Comparison of ENCODE assay signal across 14 cellular contexts in genomic region chr19:5037936-5038335, GRCh38.
DNase-seq lines count a peak whose midpoint lies in the region; ATAC-seq and TF ChIP-seq lines count a peak whose summit lies in the region.
"Had no signal": no experiment of that assay in that cellular context is flagged by ENCODE, and none has a peak within 500 bp of the region (broad histone marks: within the 10 kb centered on the region; RNA-seq: fewer than 3 reads in every experiment).

No MANE protein-coding gene starts in this region.

- no peak for ATAC-seq in HG02884 (IDR thresholded peaks at IDR 0.05; ENCODE audit: unreplicated experiment)

- H3K4me3 Mint-ChIP-seq in nephron = no peak overlapping the region
- H3K4me3 Mint-ChIP-seq: activated CD4-positive, alpha-beta T cell treated with anti-CD3 and anti-CD28 coated beads for 36 hours had no signal

- H3K27ac Mint-ChIP-seq in nephron = peak overlapping the region in 2 of 3 experiments; percentile 88 to 97
- H3K27ac Mint-ChIP-seq: activated CD4-positive, alpha-beta T cell treated with anti-CD3 and anti-CD28 coated beads for 36 hours had no signal

- H3K27me3 Mint-ChIP-seq in nephron (ENCODE audit: low read depth) = no peaks in the 10 kb centered on the region
- H3K27me3 Mint-ChIP-seq: activated CD4-positive, alpha-beta T cell treated with anti-CD3 and anti-CD28 coated beads for 36 hours had no signal

- no peak overlapping the region for H3K27ac ChIP-seq in SJSA1

- DNase-seq in D341Med (ENCODE audit: low spot score) = peak; percentile 69
- DNase-seq in NCI-H1436 treated with DMSO at 0.1 percent for 48 hours (lab: John Stamatoyannopoulos, UW) = peak; percentile 51
- peak; percentile 77 to 91 for DNase-seq in SJSA1 (ENCODE audit: low read depth in 1 of 2, low spot score in 2 of 2)
- DNase-seq in occipital lobe (lab: John Stamatoyannopoulos, UW) = no peak
- DNase-seq in NAMALWA (ENCODE audit: low spot score) = no peak
- no peak for DNase-seq in GOT3 (lab: John Stamatoyannopoulos, UW)
- DNase-seq: activated CD4-positive, alpha-beta T cell treated with anti-CD3 and anti-CD28 coated beads for 36 hours; EL; islet precursor cell; stimulated activated CD4-positive, alpha-beta T cell treated with anti-CD3 and anti-CD28 coated beads, Interleukin-15, amount 100 ng/mL, for 24 hours; T-helper 2 cell had no signal

- TF ChIP-seq CTCF in nephron (IDR thresholded peaks at IDR 0.05; ENCODE audit: unreplicated experiment in 3 of 3) = no peak

- H3K9me3 ChIP-seq in SJSA1 (replicated peaks) = no peaks in the 10 kb centered on the region

- peaks cover 46% of the 10 kb centered on the region for H3K36me3 ChIP-seq in SJSA1

- peaks cover 52% of the 10 kb centered on the region for H3K4me1 ChIP-seq in SJSA1 (replicated peaks)

- H3K4me1 Mint-ChIP-seq in nephron = peaks cover 32% of the 10 kb centered on the region
- H3K4me1 Mint-ChIP-seq: activated CD4-positive, alpha-beta T cell treated with anti-CD3 and anti-CD28 coated beads for 36 hours had no signal

- H3K4me3 ChIP-seq in SJSA1 = no peak overlapping the region
- H3K4me3 ChIP-seq: GM12878 had no signal

- H3K27me3 ChIP-seq in SJSA1 (replicated peaks) = no peaks in the 10 kb centered on the region

- peaks cover 28% of the 10 kb centered on the region for H3K36me3 Mint-ChIP-seq in nephron (ENCODE audit: low read depth)

- no peaks in the 10 kb centered on the region for H3K9me3 Mint-ChIP-seq in nephron

Comparison
In these comparisons a context has a peak if more than half of its experiments do, and no peak if none do; other contexts are left out.
1. DNase-seq: peak in D341Med (single experiment), NCI-H1436 treated with DMSO at 0.1 percent for 48 hours (single experiment) and SJSA1 (2 of 2); none in occipital lobe (single experiment), NAMALWA (single experiment) and GOT3 (single experiment).